In genomic region chr5:134133995-134134541, GRCh38 we compare ENCODE assay signal across 12 cellular contexts. TPM values are rescaled to one million over a fixed set of nuclear protein-coding genes. Genes with fewer than 3 reads are reported as not detected.
DNase-seq lines count a peak whose midpoint lies in the region; ATAC-seq, FAIRE-seq and TF ChIP-seq lines count a peak whose summit lies in the region.
"Had no signal": no experiment of that assay in that cellular context is flagged by ENCODE, and none has a peak within 500 bp of the region (broad histone marks: within the 10 kb centered on the region; RNA-seq: fewer than 3 reads in every experiment).

No MANE protein-coding gene starts in this region.

- H3K27ac ChIP-seq in CD4-positive, CD25-positive, alpha-beta regulatory T cell (ENCODE audit: insufficient read depth, low read length, poor library complexity, severe bottlenecking), result peak overlapping the region; percentile 93
- H3K27ac ChIP-seq in GM12878 (ENCODE audit: control insufficient read depth, insufficient read depth) (peak overlapping the region; percentile 98), GM23248 (no peak overlapping the region)
- H3K27ac ChIP-seq: thyroid gland had no signal

- peaks cover 48% of the 10 kb centered on the region for H3K36me3 ChIP-seq in CD4-positive, CD25-positive, alpha-beta regulatory T cell (ENCODE audit: control insufficient read depth, insufficient read depth, low read length)
- peaks cover 14 to 21% of the 10 kb centered on the region in 2 experiments for H3K36me3 ChIP-seq in GM12878 (ENCODE audit: control insufficient read depth in 2 of 2, insufficient read depth in 2 of 2, low read length in 1 of 2)
- peaks cover 8% of the 10 kb centered on the region; the same call in 1 of the 2 replicates for H3K36me3 ChIP-seq in GM23248 (ENCODE audit: low read depth)

- H3K9me3 ChIP-seq in CD4-positive, CD25-positive, alpha-beta regulatory T cell (ENCODE audit: control insufficient read depth in 2 of 2, low read length in 2 of 2), result no peaks in the 10 kb centered on the region
- H3K9me3 ChIP-seq in GM12878 (replicated peaks; ENCODE audit: control insufficient read depth, insufficient read depth, low read length), result no peaks in the 10 kb centered on the region
- H3K9me3 ChIP-seq in GM23248 (ENCODE audit: low read depth), result no peaks in the 10 kb centered on the region
- H3K9me3 ChIP-seq: thyroid gland had no signal

- TF ChIP-seq CTCF in GM12878 (IDR thresholded peaks at IDR 0.05 in 2 of 3, conservative IDR thresholded peaks at IDR 0.05 in 1 of 3; ENCODE audit: control insufficient read depth in 2 of 3, extremely low read depth in 1 of 3, insufficient read depth in 1 of 3, low read depth in 3 of 3, low read length in 3 of 3), result no peak
- TF ChIP-seq CTCF in natural killer cell (IDR thresholded peaks at IDR 0.05), result no peak

- no peak for ATAC-seq in CD4-positive, CD25-positive, alpha-beta regulatory T cell (ENCODE audit: low read depth in 2 of 2)
- ATAC-seq in GM12878 (no peak), natural killer cell (no peak), GM18511 (IDR thresholded peaks at IDR 0.05; ENCODE audit: unreplicated experiment) (no peak)
- ATAC-seq: esophagus mucosa, PC-3 had no signal

- no peak overlapping the region for H3K4me3 ChIP-seq in CD4-positive, CD25-positive, alpha-beta regulatory T cell (ENCODE audit: low read depth, low read length)
- H3K4me3 ChIP-seq in GM12878 (no peak overlapping the region), GM23248 (no peak overlapping the region)
- H3K4me3 ChIP-seq: thyroid gland had no signal

- POLR2A ChIA-PET in GM12878 (lab: Charles Lee), result interaction anchor here (0.5 to 19.5 kb wide), 3 partner anchors 7 to 640 kb away, joined by 3 to 291 read pairs (median 102); partner anchors contain the start of gene TCF7

- peaks cover 49% of the 10 kb centered on the region for H3K36me3 Mint-ChIP-seq in CD4-positive, CD25-positive, alpha-beta regulatory T cell
- no peaks in the 10 kb centered on the region for H3K36me3 Mint-ChIP-seq in natural killer cell

- RAD21 ChIA-PET in GM12878 (lab: Charles Lee; ENCODE audit: unreplicated experiment), result interaction anchor here (0.8 to 12.6 kb wide), 5 partner anchors 9 to 94 kb away, joined by 4 to 128 read pairs (median 7); partner anchors contain the start of gene TCF7

- no peak for TF ChIP-seq RAD21 in GM12878 (IDR thresholded peaks at IDR 0.05; ENCODE audit: insufficient read depth, low read depth, low read length)

- in situ Hi-C loops in GM12878 (cut with MboI), result no loop called here
- in situ Hi-C loops in GM23248 (cut with MboI), result no loop called here

- CTCF ChIA-PET in GM12878 (lab: Yijun Ruan, JAX), result interaction anchor here (1.6 to 24.1 kb wide), 3 partner anchors 11 to 95 kb away, joined by 5 to 792 read pairs (median 7); no protein-coding TSS in a partner anchor

- H3K9ac ChIP-seq in GM12878 (ENCODE audit: control insufficient read depth, insufficient read depth, low read length), result no peak overlapping the region
- H3K9ac ChIP-seq in GM23248, result no peak overlapping the region

- no peak for TF ChIP-seq POLR2A in GM12878 (IDR thresholded peaks at IDR 0.05; ENCODE audit: low read depth, low read length)

- no peak for FAIRE-seq in GM12878 (lab: Jason Lieb, UNC)

- H3K4me2 ChIP-seq in GM12878 (ENCODE audit: control insufficient read depth, insufficient read depth) (no peak overlapping the region; the same call in 1 of the 2 replicates), GM23248 (ENCODE audit: unreplicated experiment) (no peak overlapping the region)

- no TSS peak for BruUV-seq in GM12878 (replicated peaks; lab: Mats Ljungman, UMichigan)

- peak overlapping the region in 3 of 4 donors; percentile 22 to 66 (median 60) for H3K4me3 Mint-ChIP-seq in CD4-positive, CD25-positive, alpha-beta regulatory T cell
- no peak overlapping the region for H3K4me3 Mint-ChIP-seq in natural killer cell
- H3K4me3 Mint-ChIP-seq: T-helper 1 cell treated with Interleukin-12 subunit alpha and Interleukin-12 subunit beta and Interleukin-4 antibody, amounts not matched to agents 30 μg/mL and 1 μg/mL, for 36 hours had no signal

- H3K27me3 Mint-ChIP-seq in CD4-positive, CD25-positive, alpha-beta regulatory T cell, result no peaks in the 10 kb centered on the region
- H3K27me3 Mint-ChIP-seq in natural killer cell (ENCODE audit: low read depth in 2 of 2), result no peaks in the 10 kb centered on the region

- WGBS in GM12878 (ENCODE audit: insufficient coverage, insufficient replicate concordance, low lambda C conversion rate, missing lambda C conversion rate), result 87% methylated on average over 6 of the region's 6 CpGs
- WGBS in GM23248 (ENCODE audit: low coverage in 1 of 2, low lambda C conversion rate in 2 of 2, missing lambda C conversion rate in 2 of 2), 2 experiments, result 83 to 94% methylated on average over 6 of the region's 6 CpGs

- DNase-seq in CD4-positive, CD25-positive, alpha-beta regulatory T cell, result no peak
- DNase-seq in ELF-1 (ENCODE audit: low read depth, low spot score) (peak; percentile 69), GM12878 (ENCODE audit: low read depth, low spot score) (no peak), natural killer cell (peak; percentile 14), GM23248 (no peak), DMS53 treated with DMSO at 0.1 percent for 48 hours (lab: John Stamatoyannopoulos, UW; ENCODE audit: unreplicated experiment) (no peak)
- DNase-seq: NCI-H2171, PC-3 had no signal

- no peak for TF ChIP-seq EP300 in GM12878 (IDR thresholded peaks at IDR 0.05; ENCODE audit: borderline replicate concordance in 1 of 2, control insufficient read depth in 1 of 2, low read depth in 2 of 2, low read length in 2 of 2)

- SMC1A ChIA-PET in GM12878 (lab: Charles Lee; ENCODE audit: uncharacterized antibody, unreplicated experiment), result interaction anchor here (1.1 to 21.6 kb wide), 2 partner anchors 10 to 95 kb away, joined by 3 to 441 read pairs; no protein-coding TSS in a partner anchor

- no peaks in the 10 kb centered on the region for H3K27me3 ChIP-seq in CD4-positive, CD25-positive, alpha-beta regulatory T cell (ENCODE audit: control insufficient read depth, insufficient read depth, low read length)
- H3K27me3 ChIP-seq in GM12878 (replicated peaks in 1 of 2; ENCODE audit: control insufficient read depth in 2 of 2, insufficient read depth in 2 of 2, low read length in 1 of 2) (no peaks in the 10 kb centered on the region), GM23248 (replicated peaks; ENCODE audit: insufficient read depth) (no peaks in the 10 kb centered on the region)
- H3K27me3 ChIP-seq: thyroid gland had no signal

- H2AFZ ChIP-seq in GM12878 (ENCODE audit: control insufficient read depth, low read depth, low read length) (no peak overlapping the region), GM23248 (no peak overlapping the region)

- intact Hi-C loops in GM12878 (cut with micrococcal nuclease; ENCODE audit: unreplicated experiment) (loop anchor here (2.0 kb wide), 2 partner anchors 19 to 63 kb away; partner anchors contain the start of gene TCF7), natural killer cell (cut with micrococcal nuclease) (loop anchor here (2.0 kb wide), 2 partner anchors 19 to 33 kb away; partner anchors contain the start of gene TCF7)

- H3K9me2 ChIP-seq in GM23248 (ENCODE audit: insufficient read depth), result no peaks in the 10 kb centered on the region

- peaks cover 10% of the 10 kb centered on the region; the same call in 1 of the 2 replicates for H3F3A ChIP-seq in GM23248 (ENCODE audit: insufficient read depth)

- peaks cover 100% of the 10 kb centered on the region for H3K4me1 ChIP-seq in CD4-positive, CD25-positive, alpha-beta regulatory T cell (ENCODE audit: control insufficient read depth, insufficient read depth, low read length, poor library complexity, severe bottlenecking)
- peaks cover 75% of the 10 kb centered on the region for H3K4me1 ChIP-seq in GM12878 (ENCODE audit: control insufficient read depth, insufficient read depth, low read length)
- peaks cover 18% of the 10 kb centered on the region for H3K4me1 ChIP-seq in GM23248 (ENCODE audit: insufficient read depth)

- H3K9me3 Mint-ChIP-seq in CD4-positive, CD25-positive, alpha-beta regulatory T cell, result peaks cover 0 to 2% (median 0%) of the 10 kb centered on the region in 7 donors
- H3K9me3 Mint-ChIP-seq in natural killer cell, result no peaks in the 10 kb centered on the region
- H3K9me3 Mint-ChIP-seq: T-helper 1 cell treated with Interleukin-12 subunit alpha and Interleukin-12 subunit beta and Interleukin-4 antibody, amounts not matched to agents 30 μg/mL and 1 μg/mL, for 36 hours had no signal

- H3K79me2 ChIP-seq in GM12878 (ENCODE audit: control insufficient read depth, insufficient read depth, low read length) (peaks cover 39% of the 10 kb centered on the region), GM23248 (ENCODE audit: insufficient read depth) (peaks cover 47% of the 10 kb centered on the region)

- no peaks in the 10 kb centered on the region for H4K20me1 ChIP-seq in GM12878 (ENCODE audit: control insufficient read depth, insufficient read depth)
- no peaks in the 10 kb centered on the region for H4K20me1 ChIP-seq in GM23248 (ENCODE audit: insufficient read depth)

- H3K4me1 Mint-ChIP-seq in CD4-positive, CD25-positive, alpha-beta regulatory T cell, result peaks cover 18 to 98% (median 46%) of the 10 kb centered on the region in 4 donors
- peaks cover 52 to 88% of the 10 kb centered on the region in 2 donors for H3K4me1 Mint-ChIP-seq in natural killer cell

- H3K27ac Mint-ChIP-seq in CD4-positive, CD25-positive, alpha-beta regulatory T cell, result peak overlapping the region in 2 of 3 donors; percentile 98
- peak overlapping the region; percentile 98 for H3K27ac Mint-ChIP-seq in natural killer cell

RNA-seq across cellular contexts. Expression of gene TCF7, which starts 19.6 kb away (rescaled TPM):
- 234 TPM for total RNA-seq in CD4-positive, CD25-positive, alpha-beta regulatory T cell
- 100 to 1,000 TPM in 1 of 4 donors, 10 to 100 TPM in 3; 55.4 to 118 (median 79.9) TPM for polyA plus RNA-seq in CD4-positive, CD25-positive, alpha-beta regulatory T cell
- 344 and 364 TPM in 2 replicates for total RNA-seq in GM12878 (2013; cell fraction: nucleolus; rRNA removed)
- total RNA-seq in GM12878 (2014; rRNA removed), result 19.6 and 21.6 TPM in 2 replicates
- total RNA-seq in GM12878 (2014; rRNA removed; fragmentation: Illumina TruSeq; extraction: Trizol), result 23.3 and 24.0 TPM in 2 replicates
- total RNA-seq in GM12878 (2021), result 60.2 and 63.5 TPM in 2 replicates
- 26.0 TPM for polyA plus RNA-seq in GM12878 (2011; ENCODE audit: low read depth)
- polyA plus RNA-seq in GM12878 (2011; rRNA removed), result 20.5 and 34.6 TPM in 2 replicates
- 27.6 and 32.9 TPM in 2 replicates for polyA plus RNA-seq in GM12878 (2011; cell fraction: cytosol; rRNA removed)
- 62.1 and 64.0 TPM in 2 replicates for polyA plus RNA-seq in GM12878 (2011; cell fraction: nucleus; rRNA removed)
- polyA plus RNA-seq in GM12878 (2012), result 52.2 and 55.4 TPM in 2 replicates
- polyA plus RNA-seq in GM12878 (2014; fragmentation: Illumina TruSeq; extraction: Trizol), result 44.1 and 59.3 TPM in 2 replicates
- 10 to 100 TPM in 1 of 2 experiments, 1 to 10 TPM in 1; 10.0 to 13.2 TPM for polyA plus RNA-seq in GM12878 (2014; fragmentation: Nextera tagmentation; extraction: Ambion mirVana)
- polyA plus RNA-seq in GM12878 (2014; rRNA removed), result 29.0 and 37.6 TPM in 2 replicates
- polyA plus RNA-seq in GM12878 (2016; fragmentation: Nextera tagmentation; extraction: Ambion mirVana), result 10 to 100 TPM; 22.7 to 23.2 TPM
- 52.8 and 74.5 TPM in 2 replicates for polyA minus RNA-seq in GM12878 (2011; rRNA and poly(A)+ RNA removed)
- polyA minus RNA-seq in GM12878 (2011; cell fraction: cytosol; rRNA and poly(A)+ RNA removed), result 25.0 and 25.4 TPM in 2 replicates
- 60.7 and 103 TPM in 2 replicates for polyA minus RNA-seq in GM12878 (2011; cell fraction: nucleus; rRNA and poly(A)+ RNA removed)
- total RNA-seq in natural killer cell, result 100 to 1,000 TPM in 2 of 3 donors, 10 to 100 TPM in 1; 97.7 to 203 (median 158) TPM
- 1.4 and 2.5 TPM in 2 replicates for total RNA-seq in GM23248 (2014; rRNA removed; shearing (Covaris generic))
- 2.4 and 2.7 TPM in 2 replicates for polyA plus RNA-seq in GM23248 (2016; fragmentation: Nextera tagmentation; extraction: Ambion mirVana)

RNA-seq across cellular contexts. Expression of gene SKP1, which starts 42.7 kb away (rescaled TPM):
- 310 TPM for total RNA-seq in CD4-positive, CD25-positive, alpha-beta regulatory T cell
- polyA plus RNA-seq in CD4-positive, CD25-positive, alpha-beta regulatory T cell, result 1,000 to 10,000 TPM; 1,181 to 1,272 (median 1,236) TPM
- 141 and 142 TPM in 2 replicates for total RNA-seq in GM12878 (2013; cell fraction: nucleolus; rRNA removed)
- total RNA-seq in GM12878 (2014; rRNA removed), result 100 and 114 TPM in 2 replicates
- total RNA-seq in GM12878 (2014; rRNA removed; fragmentation: Illumina TruSeq; extraction: Trizol), result 404 and 421 TPM in 2 replicates
- total RNA-seq in GM12878 (2021), result 202 and 204 TPM in 2 replicates
- polyA plus RNA-seq in GM12878 (2011; ENCODE audit: low read depth), result 197 TPM
- polyA plus RNA-seq in GM12878 (2011; rRNA removed), result 351 and 383 TPM in 2 replicates
- 151 TPM in 2 replicates for polyA plus RNA-seq in GM12878 (2011; cell fraction: cytosol; rRNA removed)
- polyA plus RNA-seq in GM12878 (2011; cell fraction: nucleus; rRNA removed), result 163 and 175 TPM in 2 replicates
- polyA plus RNA-seq in GM12878 (2012), result 274 and 324 TPM in 2 replicates
- polyA plus RNA-seq in GM12878 (2014; fragmentation: Illumina TruSeq; extraction: Trizol), result 617 and 795 TPM in 2 replicates
- 1,000 to 10,000 TPM; 1,587 to 1,686 TPM for polyA plus RNA-seq in GM12878 (2014; fragmentation: Nextera tagmentation; extraction: Ambion mirVana)
- 305 and 398 TPM in 2 replicates for polyA plus RNA-seq in GM12878 (2014; rRNA removed)
- 100 to 1,000 TPM; 868 to 919 TPM for polyA plus RNA-seq in GM12878 (2016; fragmentation: Nextera tagmentation; extraction: Ambion mirVana)
- polyA minus RNA-seq in GM12878 (2011; rRNA and poly(A)+ RNA removed), result 121 and 212 TPM in 2 replicates
- 60.8 and 63.6 TPM in 2 replicates for polyA minus RNA-seq in GM12878 (2011; cell fraction: cytosol; rRNA and poly(A)+ RNA removed)
- 32.6 and 47.6 TPM in 2 replicates for polyA minus RNA-seq in GM12878 (2011; cell fraction: nucleus; rRNA and poly(A)+ RNA removed)
- 100 to 1,000 TPM; 301 to 338 (median 315) TPM for total RNA-seq in natural killer cell
- total RNA-seq in GM23248 (2014; rRNA removed; shearing (Covaris generic)), result 238 and 245 TPM in 2 replicates
- polyA plus RNA-seq in GM23248 (2016; fragmentation: Nextera tagmentation; extraction: Ambion mirVana), result 1,125 and 1,145 TPM in 2 replicates

Comparison
In these comparisons a context has a peak if more than half of its experiments do, and no peak if none do; other contexts are left out.
1. DNase-seq: peak in ELF-1 (single experiment) and natural killer cell (single experiment); none in CD4-positive, CD25-positive, alpha-beta regulatory T cell (0 of 3), GM12878 (single experiment), GM23248 (single experiment) and DMS53 treated with DMSO at 0.1 percent for 48 hours (single experiment).